8 cellular contexts compared by ENCODE assay signal in genomic region chr9:21434202-21435014, GRCh38. TPM values are rescaled to one million over a fixed set of nuclear protein-coding genes. Genes with fewer than 3 reads are reported as not detected.
DNase-seq lines count a peak whose midpoint lies in the region; ATAC-seq and TF ChIP-seq lines count a peak whose summit lies in the region.

No MANE protein-coding gene starts in this region.

- H3K27me3 Mint-ChIP-seq in CD14-positive monocyte (ENCODE audit: low read depth in 3 of 3), result peaks cover 13 to 22% (median 14%) of the 10 kb centered on the region in 3 donors

- peak; percentile 39 for ATAC-seq in GM18867 (IDR thresholded peaks at IDR 0.05; ENCODE audit: unreplicated experiment)
- ATAC-seq in GM21576 (IDR thresholded peaks at IDR 0.05; ENCODE audit: unreplicated experiment), result no peak

- no peak for DNase-seq in CD14-positive monocyte (ENCODE audit: low spot score)
- peak; percentile 82 for DNase-seq in NCI-H82 treated with DMSO at 0.1 percent for 48 hours (lab: John Stamatoyannopoulos, UW; ENCODE audit: unreplicated experiment)
- peak; percentile 58 for DNase-seq in amniotic epithelial cell (ENCODE audit: low read depth)
- peak; percentile 50 for DNase-seq in kidney tubule cell (ENCODE audit: low spot score)
- peak; percentile 35 for DNase-seq in stromal cell of bone marrow (ENCODE audit: low read depth)
- DNase-seq in HuH-7.5 (ENCODE audit: low spot score), result no peak

- peaks cover 0 to 1% (median 0%) of the 10 kb centered on the region in 7 donors for H3K9me3 Mint-ChIP-seq in CD14-positive monocyte

- peak; percentile 69 for TF ChIP-seq CTCF in CD14-positive monocyte (IDR thresholded peaks at IDR 0.05)

- intact Hi-C loops in CD14-positive monocyte (cut with micrococcal nuclease), result no loop called here

- H3K36me3 Mint-ChIP-seq in CD14-positive monocyte, result no peaks in the 10 kb centered on the region

- no peak overlapping the region for H3K27ac Mint-ChIP-seq in CD14-positive monocyte

- H3K4me1 Mint-ChIP-seq in CD14-positive monocyte, result peaks cover 14% of the 10 kb centered on the region

- no peak overlapping the region for H3K4me3 Mint-ChIP-seq in CD14-positive monocyte

RNA-seq across cellular contexts. Expression of gene IFNA1, which starts 5.8 kb away (rescaled TPM):
- polyA plus RNA-seq in CD14-positive monocyte, result not detected

RNA-seq across cellular contexts. Expression of gene IFNA8, which starts 25.5 kb away (rescaled TPM):
- polyA plus RNA-seq in CD14-positive monocyte, result not detected

RNA-seq across cellular contexts. Expression of gene IFNE, which starts 47.7 kb away (rescaled TPM):
- polyA plus RNA-seq in CD14-positive monocyte, result not detected

RNA-seq across cellular contexts. Expression of gene IFNA2, which starts 49.2 kb away (rescaled TPM):
- polyA plus RNA-seq in CD14-positive monocyte, result not detected

Comparison
In these comparisons a context has a peak if more than half of its experiments do, and no peak if none do; other contexts are left out.
1. DNase-seq: peak in NCI-H82 treated with DMSO at 0.1 percent for 48 hours (single experiment), amniotic epithelial cell (single experiment), kidney tubule cell (single experiment) and stromal cell of bone marrow (single experiment); none in CD14-positive monocyte (single experiment) and HuH-7.5 (single experiment).